8 cellular contexts compared by ENCODE assay signal in the genomic region with DNA sequence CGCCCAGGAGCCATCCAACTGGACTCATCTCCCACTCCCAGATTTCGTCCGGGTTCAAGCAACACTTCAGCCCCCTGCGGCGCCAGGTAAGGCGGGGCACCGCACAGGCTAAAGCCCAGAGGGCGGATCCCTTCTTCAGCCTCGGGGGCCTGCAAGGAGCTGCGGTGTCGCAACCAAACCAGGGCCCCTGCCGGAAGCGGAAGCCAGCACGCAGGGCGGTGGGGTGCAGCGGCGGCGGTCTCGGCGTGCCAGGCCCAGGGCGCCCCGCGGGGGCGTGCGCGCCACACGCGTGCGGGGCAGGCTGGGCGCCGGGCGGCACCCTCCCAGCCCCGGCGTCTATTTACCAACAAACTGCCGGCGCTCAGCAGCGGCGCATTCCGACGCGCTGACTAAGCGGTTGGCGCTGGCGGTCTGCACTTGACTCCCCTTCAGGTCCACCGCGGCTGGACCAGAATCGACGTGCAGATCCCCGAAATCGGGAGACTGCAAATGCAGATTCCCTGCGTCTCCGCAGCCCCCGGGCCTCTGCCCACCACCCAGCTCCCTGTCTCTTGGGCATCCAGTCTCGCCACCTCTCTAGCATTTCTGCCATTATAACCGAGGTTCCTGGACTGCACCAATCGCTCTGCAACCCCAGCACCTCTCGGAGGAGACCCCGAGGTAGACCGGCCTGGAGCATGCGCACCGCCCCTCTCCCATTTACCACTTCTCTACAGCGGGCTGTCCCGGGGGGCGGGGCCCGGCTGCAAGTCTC. TPM values are rescaled to one million over a fixed set of nuclear protein-coding genes. Genes with fewer than 3 reads are reported as not detected.
DNase-seq lines count a peak whose midpoint lies in the region; TF ChIP-seq lines count a peak whose summit lies in the region.

No MANE protein-coding gene starts in this region.

- H3K4me1 Mint-ChIP-seq in CD8-positive, alpha-beta memory T cell = peaks cover 51 to 73% (median 69%) of the 10 kb centered on the region in 3 donors
- peaks cover 36% of the 10 kb centered on the region for H3K4me1 Mint-ChIP-seq in activated CD4-positive, alpha-beta T cell treated with anti-CD3 and anti-CD28 coated beads, Interleukin-2, amount 10 ng/mL, durations not matched to agents 7 days and 5 days

- no peaks in the 10 kb centered on the region for H3K36me3 ChIP-seq in CD8-positive, alpha-beta memory T cell (ENCODE audit: insufficient read depth, low read length)

- no peaks in the 10 kb centered on the region for H3K36me3 Mint-ChIP-seq in CD8-positive, alpha-beta memory T cell
- peaks cover 4% of the 10 kb centered on the region for H3K36me3 Mint-ChIP-seq in activated CD4-positive, alpha-beta T cell treated with anti-CD3 and anti-CD28 coated beads, Interleukin-2, amount 10 ng/mL, durations not matched to agents 7 days and 5 days (ENCODE audit: low read depth)

- H3K4me1 ChIP-seq in CD8-positive, alpha-beta memory T cell (ENCODE audit: insufficient read depth, low read length) = peaks cover 50% of the 10 kb centered on the region
- peaks cover 80% of the 10 kb centered on the region for H3K4me1 ChIP-seq in mononuclear cell (ENCODE audit: insufficient read depth, low read length)

- CTCF ChIA-PET in CD8-positive, alpha-beta memory T cell (lab: Charles Lee) = interaction anchor here (1.1 to 2.8 kb wide), 2 partner anchors 16 to 29 kb away, joined by 5 to 7 read pairs; no protein-coding TSS in a partner anchor
- CTCF ChIA-PET in activated CD4-positive, alpha-beta T cell treated with anti-CD3 and anti-CD28 coated beads, Interleukin-2, amount 10 ng/mL, durations not matched to agents 7 days and 5 days (lab: Charles Lee) = interaction anchor here (1.0 kb wide), 1 partner anchor 28 kb away, joined by 3 read pairs; no protein-coding TSS in a partner anchor

- peak; percentile 44 to 80 (median 72) for DNase-seq in CD8-positive, alpha-beta memory T cell
- DNase-seq in GOT3 (lab: John Stamatoyannopoulos, UW) (peak; percentile 27), NCI-H446 treated with DMSO at 0.1 percent for 48 hours (lab: John Stamatoyannopoulos, UW) (peak; percentile 39), dorsolateral prefrontal cortex (no peak), OCI-M1 (lab: John Stamatoyannopoulos, UW) (no peak)
- peak; percentile 63 for DNase-seq in activated CD4-positive, alpha-beta T cell treated with anti-CD3 and anti-CD28 coated beads, Interleukin-2, amount 10 ng/mL, durations not matched to agents 7 days and 5 days
- peak; percentile 33 to 38 for DNase-seq in stimulated activated CD8-positive, alpha-beta memory T cell treated with anti-CD3 and anti-CD28 coated beads, Interleukin-4, amount 100 ng/mL, for 4 hours (ENCODE audit: low read depth in 2 of 2, low spot score in 1 of 2)

- H3K27me3 Mint-ChIP-seq in CD8-positive, alpha-beta memory T cell = peaks cover 77 to 86% of the 10 kb centered on the region in 2 donors
- H3K27me3 Mint-ChIP-seq in activated CD4-positive, alpha-beta T cell treated with anti-CD3 and anti-CD28 coated beads, Interleukin-2, amount 10 ng/mL, durations not matched to agents 7 days and 5 days = peaks cover 88% of the 10 kb centered on the region

- peak overlapping the region; percentile 78 to 93 (median 87) for H3K4me3 Mint-ChIP-seq in CD8-positive, alpha-beta memory T cell
- peak overlapping the region; percentile 74 for H3K4me3 Mint-ChIP-seq in activated CD4-positive, alpha-beta T cell treated with anti-CD3 and anti-CD28 coated beads, Interleukin-2, amount 10 ng/mL, durations not matched to agents 7 days and 5 days

- POLR2A ChIA-PET in CD8-positive, alpha-beta memory T cell (lab: Charles Lee) = no interaction called here
- POLR2A ChIA-PET in activated CD4-positive, alpha-beta T cell treated with anti-CD3 and anti-CD28 coated beads, Interleukin-2, amount 10 ng/mL, durations not matched to agents 7 days and 5 days (lab: Charles Lee) = no interaction called here

- H3K4me3 ChIP-seq in CD8-positive, alpha-beta memory T cell (ENCODE audit: low read length) = peak overlapping the region; percentile 79
- H3K4me3 ChIP-seq in dorsolateral prefrontal cortex (peak overlapping the region in 42 of 59 donors; percentile 2 to 56 (median 32)), mononuclear cell (ENCODE audit: low read length) (peak overlapping the region; percentile 55)

- peak overlapping the region in 7 of 8 donors; percentile 15 to 82 (median 42) for H3K27ac Mint-ChIP-seq in CD8-positive, alpha-beta memory T cell
- peak overlapping the region; percentile 66 for H3K27ac Mint-ChIP-seq in activated CD4-positive, alpha-beta T cell treated with anti-CD3 and anti-CD28 coated beads, Interleukin-2, amount 10 ng/mL, durations not matched to agents 7 days and 5 days

- no peaks in the 10 kb centered on the region for H3K9me3 ChIP-seq in CD8-positive, alpha-beta memory T cell (ENCODE audit: low read length)
- H3K9me3 ChIP-seq in mononuclear cell (ENCODE audit: low read depth, low read length) = no peaks in the 10 kb centered on the region

- no peak overlapping the region for H3K27ac ChIP-seq in CD8-positive, alpha-beta memory T cell (ENCODE audit: low read depth, low read length)
- no peak overlapping the region for H3K27ac ChIP-seq in dorsolateral prefrontal cortex

- no peak for TF ChIP-seq CTCF in dorsolateral prefrontal cortex (IDR thresholded peaks at IDR 0.05 in 54 of 56, conservative IDR thresholded peaks at IDR 0.05 in 2 of 56; ENCODE audit: low read depth in 1 of 56, partially characterized antibody in 56 of 56)

- intact Hi-C loops in dorsolateral prefrontal cortex (cut with DNase I) = no loop called here

- H3K27me3 ChIP-seq in CD8-positive, alpha-beta memory T cell (ENCODE audit: insufficient read depth, low read length, poor library complexity, severe bottlenecking) = peaks cover 83% of the 10 kb centered on the region
- H3K27me3 ChIP-seq in dorsolateral prefrontal cortex (peaks cover 27 to 100% (median 100%) of the 10 kb centered on the region in 45 donors), mononuclear cell (ENCODE audit: insufficient read depth, low read length) (peaks cover 90% of the 10 kb centered on the region)

- H3K9me3 Mint-ChIP-seq in CD8-positive, alpha-beta memory T cell = peaks cover 0 to 8% (median 3%) of the 10 kb centered on the region in 5 donors
- no peaks in the 10 kb centered on the region for H3K9me3 Mint-ChIP-seq in activated CD4-positive, alpha-beta T cell treated with anti-CD3 and anti-CD28 coated beads, Interleukin-2, amount 10 ng/mL, durations not matched to agents 7 days and 5 days

RNA-seq across cellular contexts. Expression of gene DLX4, which starts 0.4 kb away (rescaled TPM):
- under 1 TPM; 0.58 to 0.88 TPM for total RNA-seq in CD8-positive, alpha-beta memory T cell
- polyA plus RNA-seq in CD8-positive, alpha-beta memory T cell = not detected
- total RNA-seq in activated CD4-positive, alpha-beta T cell treated with anti-CD3 and anti-CD28 coated beads, Interleukin-2, amount 10 ng/mL, durations not matched to agents 7 days and 5 days = under 1 TPM; 0.17 to 0.35 TPM
- total RNA-seq in dorsolateral prefrontal cortex (1 to 10 TPM in 20 of 120 experiments, under 1 TPM in 41, not detected in 59; 0.27 to 2.5 (median 0.76) TPM), mononuclear cell (0.10 TPM)

RNA-seq across cellular contexts. Expression of gene DLX3, which starts 26.5 kb away (rescaled TPM):
- under 1 TPM in 1 of 2 experiments, not detected in 1; 0.15 TPM for total RNA-seq in CD8-positive, alpha-beta memory T cell
- polyA plus RNA-seq in CD8-positive, alpha-beta memory T cell = not detected
- total RNA-seq in activated CD4-positive, alpha-beta T cell treated with anti-CD3 and anti-CD28 coated beads, Interleukin-2, amount 10 ng/mL, durations not matched to agents 7 days and 5 days = not detected
- total RNA-seq in dorsolateral prefrontal cortex (under 1 TPM in 49 of 120 experiments, not detected in 71; 0.14 to 0.93 (median 0.37) TPM), mononuclear cell (not detected)

Comparison
In these comparisons a context has a peak if more than half of its experiments do, and no peak if none do; other contexts are left out.
1. DNase-seq: peak in CD8-positive, alpha-beta memory T cell (5 of 5), GOT3 (single experiment), NCI-H446 treated with DMSO at 0.1 percent for 48 hours (single experiment), activated CD4-positive, alpha-beta T cell treated with anti-CD3 and anti-CD28 coated beads, Interleukin-2, amount 10 ng/mL, durations not matched to agents 7 days and 5 days (single experiment) and stimulated activated CD8-positive, alpha-beta memory T cell treated with anti-CD3 and anti-CD28 coated beads, Interleukin-4, amount 100 ng/mL, for 4 hours (2 of 2); none in dorsolateral prefrontal cortex (0 of 10) and OCI-M1 (single experiment).
2. Peak in every context shown above with its lines, with median percentiles within 50 percentile points of each other: H3K4me3 ChIP-seq.